Comparison of ENCODE assay signal across 11 cellular contexts in the genomic region with DNA sequence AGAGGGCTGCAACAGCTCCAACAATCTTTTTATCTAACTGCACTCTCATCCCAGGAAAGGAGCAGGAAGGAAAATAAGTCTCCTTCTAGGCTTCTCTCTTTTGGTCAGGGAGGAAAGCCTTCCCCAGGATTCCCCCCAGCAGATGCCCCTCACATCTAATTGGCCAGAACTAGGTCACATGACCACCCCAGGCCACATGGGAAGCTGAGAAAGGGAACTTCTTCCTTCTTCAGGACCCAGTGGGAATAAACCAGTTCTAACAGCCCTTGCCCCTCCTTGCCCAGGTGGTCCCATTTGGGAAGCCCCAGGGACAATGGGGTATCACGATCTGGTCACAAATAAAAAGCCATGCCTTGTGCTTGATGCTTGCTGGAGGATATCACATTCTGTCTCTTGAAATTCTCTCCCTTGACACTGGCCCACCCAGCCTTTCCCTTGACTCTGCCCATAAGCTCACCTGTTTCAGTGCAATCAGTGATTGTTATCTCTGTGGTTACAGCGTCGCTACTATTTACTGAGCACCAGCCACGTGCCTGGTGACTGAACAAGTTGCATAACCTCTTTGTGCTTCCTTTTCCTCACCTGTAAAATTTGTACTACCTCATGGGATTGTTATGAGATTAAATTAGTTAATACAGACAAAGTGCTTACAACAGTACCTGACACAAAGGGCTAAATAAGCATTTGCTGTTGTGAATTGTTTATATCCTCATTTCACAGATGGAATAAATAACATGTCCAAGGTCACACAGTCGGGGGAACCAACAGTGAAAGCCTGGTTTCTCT. TPM values are rescaled to one million over a fixed set of nuclear protein-coding genes. Genes with fewer than 3 reads are reported as not detected.
DNase-seq lines count a peak whose midpoint lies in the region; ATAC-seq and TF ChIP-seq lines count a peak whose summit lies in the region.
"Had no signal": no experiment of that assay in that cellular context is flagged by ENCODE, and none has a peak within 500 bp of the region (broad histone marks: within the 10 kb centered on the region; RNA-seq: fewer than 3 reads in every experiment).

No MANE protein-coding gene starts in this region.

- TF ChIP-seq EP300 in sigmoid colon (IDR thresholded peaks at IDR 0.05): no peak

- no peak overlapping the region for H3K4me3 ChIP-seq in sigmoid colon
- H3K4me3 ChIP-seq: tibial artery had no signal

- no peaks in the 10 kb centered on the region for H3K27me3 ChIP-seq in sigmoid colon
- H3K27me3 ChIP-seq: tibial artery had no signal

- 12 to 26% methylated on average over 5 of the region's 5 CpGs for WGBS in sigmoid colon, 2 donors

- no peak for TF ChIP-seq POLR2A in sigmoid colon (IDR thresholded peaks at IDR 0.05)

- intact Hi-C loops in sigmoid colon (cut with DNase I): loop anchor here (1.0 kb wide), 1 partner anchor 82 kb away; no protein-coding TSS in a partner anchor

- TF ChIP-seq CTCF in sigmoid colon (IDR thresholded peaks at IDR 0.05) (no peak), GM10248 (IDR thresholded peaks at IDR 0.05; ENCODE audit: control extremely low read depth, extremely low read depth, low read depth, missing control alignments) (no peak)

- no peaks in the 10 kb centered on the region for H3K9me3 ChIP-seq in sigmoid colon
- H3K9me3 ChIP-seq: tibial artery had no signal

- peak; percentile 26 for DNase-seq in activated CD4-positive, CD25-positive, alpha-beta regulatory T cell treated with anti-CD3 and anti-CD28 coated beads, Interleukin-2, amount 50 U/mL, for 16 hours (ENCODE audit: low read depth, low spot score)
- no peak for DNase-seq in activated CD4-positive, CD25-positive, alpha-beta regulatory T cell treated with anti-CD3 and anti-CD28 coated beads, Interleukin-2, amount 50 U/mL, for 72 hours
- peak; percentile 22 to 44 for DNase-seq in NCI-H526 (lab: John Stamatoyannopoulos, UW)
- peak; percentile 32 for DNase-seq in effector CD4-positive, alpha-beta T cell
- DNase-seq in sigmoid colon: peak; percentile 25
- DNase-seq in NCI-H2081 treated with DMSO at 0.1 percent for 48 hours (lab: John Stamatoyannopoulos, UW): no peak
- DNase-seq in GM10248 (ENCODE audit: extremely low spot score): no peak
- DNase-seq: activated T-cell treated with anti-CD3 and anti-CD28 coated beads, Interleukin-2, amount 50 U/mL, for 24 hours; KG1; tibial artery had no signal

- peak overlapping the region; percentile 88 to 97 (median 94) for H3K27ac ChIP-seq in sigmoid colon
- H3K27ac ChIP-seq: tibial artery had no signal

- H3K36me3 ChIP-seq in sigmoid colon: peaks cover 0 to 11% (median 0%) of the 10 kb centered on the region in 4 donors
- H3K36me3 ChIP-seq: tibial artery had no signal

- H3K4me1 ChIP-seq in sigmoid colon: peaks cover 0 to 44% (median 29%) of the 10 kb centered on the region in 4 donors
- H3K4me1 ChIP-seq: tibial artery had no signal

- CTCF ChIA-PET in GM10248 (lab: Yijun Ruan, JAX): interaction anchor here (1.0 to 2.6 kb wide), 3 partner anchors 8 to 80 kb away, joined by 3 to 11 read pairs (median 4); partner anchors contain the start of gene TACR2

- ATAC-seq in GM21825 (IDR thresholded peaks at IDR 0.05; ENCODE audit: unreplicated experiment): no peak

- POLR2A ChIA-PET in GM10248 (lab: Yijun Ruan, JAX): no interaction called here

RNA-seq across cellular contexts. Expression of gene TACR2, which starts 9.0 kb away (rescaled TPM):
- 100 to 1,000 TPM; 161 to 184 (median 170) TPM for total RNA-seq in sigmoid colon
- 10 to 100 TPM in 1 of 3 donors, 1 to 10 TPM in 1, not detected in 1; 6.0 to 14.4 TPM for polyA plus RNA-seq in sigmoid colon

RNA-seq across cellular contexts. Expression of gene TSPAN15, which starts 25.6 kb away (rescaled TPM):
- 10 to 100 TPM; 55.4 to 76.4 (median 67.4) TPM for total RNA-seq in sigmoid colon
- polyA plus RNA-seq in sigmoid colon: 100 to 1,000 TPM in 1 of 3 donors, 10 to 100 TPM in 2; 43.0 to 100 (median 70.9) TPM

Comparison
In these comparisons a context has a peak if more than half of its experiments do, and no peak if none do; other contexts are left out.
1. DNase-seq: peak in activated CD4-positive, CD25-positive, alpha-beta regulatory T cell treated with anti-CD3 and anti-CD28 coated beads, Interleukin-2, amount 50 U/mL, for 16 hours (single experiment), NCI-H526 (2 of 2), effector CD4-positive, alpha-beta T cell (single experiment) and sigmoid colon (single experiment); none in activated CD4-positive, CD25-positive, alpha-beta regulatory T cell treated with anti-CD3 and anti-CD28 coated beads, Interleukin-2, amount 50 U/mL, for 72 hours (single experiment), NCI-H2081 treated with DMSO at 0.1 percent for 48 hours (single experiment) and GM10248 (single experiment).